In the genomic region with DNA sequence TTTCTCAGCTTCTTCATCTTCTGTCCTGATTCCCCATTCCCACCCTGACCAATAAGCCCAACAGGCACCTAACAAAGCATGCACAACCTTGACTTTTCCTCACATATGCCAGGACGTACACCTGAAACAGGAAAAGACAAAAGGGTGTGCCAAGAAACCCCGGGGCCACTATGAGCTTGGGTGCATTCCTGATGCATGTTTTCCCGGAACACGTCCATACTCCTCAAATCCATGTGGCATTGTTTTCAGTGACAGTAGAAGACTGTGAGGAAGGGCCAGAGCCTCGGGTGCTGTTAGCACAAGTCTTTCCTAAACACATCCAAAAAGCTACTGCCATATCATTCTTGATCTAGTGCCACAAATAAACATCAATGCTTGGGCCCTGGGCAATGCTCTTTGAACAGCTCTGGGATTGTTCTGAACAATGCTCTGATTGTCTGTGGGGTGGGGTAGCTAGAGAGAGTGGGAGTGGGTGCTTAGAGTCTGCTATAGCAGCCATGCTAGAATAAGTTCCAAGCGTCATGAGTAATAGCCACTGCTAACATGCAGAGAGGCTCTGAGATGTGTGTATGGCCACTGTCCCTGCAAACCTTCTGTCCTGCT, we compare ENCODE assay signal across 19 cellular contexts.
"Had no signal": no experiment of that assay in that cellular context is flagged by ENCODE, and none has a peak within 500 bp of the region (broad histone marks: within the 10 kb centered on the region; RNA-seq: fewer than 3 reads in every experiment).

No MANE protein-coding gene starts in this region.

- H3K27ac ChIP-seq: left lung, skin epidermis, thyroid gland had no signal

- H3K4me3 Mint-ChIP-seq: activated B cell treated with CpG ODN at 0.5 μM for 24 hours; activated CD4-positive, alpha-beta T cell treated with anti-CD3 and anti-CD28 coated beads for 36 hours; activated naive CD8-positive, alpha-beta T cell treated with anti-CD3 and anti-CD28 coated beads for 36 hours; central memory CD8-positive, alpha-beta T cell; effector memory CD8-positive, alpha-beta T cell; natural killer cell treated with Interleukin-12 subunit alpha and Interleukin-12 subunit beta and Interleukin-15 and Interleukin-18, amount 100 ng/mL, for 72 hours; stimulated activated naive CD8-positive, alpha-beta T cell treated with anti-CD3 and anti-CD28 coated beads, Interleukin-15, Interleukin-2, amounts not matched to agents 100 ng/mL and 50 ng/mL, for 24 hours; T-helper 1 cell treated with Interleukin-12 subunit alpha and Interleukin-12 subunit beta and Interleukin-4 antibody, amounts not matched to agents 30 μg/mL and 1 μg/mL, for 36 hours had no signal

- H3K36me3 Mint-ChIP-seq: activated naive CD8-positive, alpha-beta T cell treated with anti-CD3 and anti-CD28 coated beads for 36 hours; natural killer cell treated with Interleukin-12 subunit alpha and Interleukin-12 subunit beta and Interleukin-15 and Interleukin-18, amount 100 ng/mL, for 72 hours had no signal

- H3K27me3 Mint-ChIP-seq: activated CD4-positive, alpha-beta T cell treated with anti-CD3 and anti-CD28 coated beads for 36 hours; activated naive CD8-positive, alpha-beta T cell treated with anti-CD3 and anti-CD28 coated beads for 36 hours; central memory CD8-positive, alpha-beta T cell; effector memory CD8-positive, alpha-beta T cell; natural killer cell treated with Interleukin-12 subunit alpha and Interleukin-12 subunit beta and Interleukin-15 and Interleukin-18, amount 100 ng/mL, for 72 hours had no signal

- H3K4me3 ChIP-seq: left lung, lung, skin epidermis, thyroid gland had no signal

- H3K4me1 Mint-ChIP-seq: activated B cell treated with CpG ODN at 0.5 μM for 24 hours; activated CD4-positive, alpha-beta T cell treated with anti-CD3 and anti-CD28 coated beads for 36 hours; central memory CD8-positive, alpha-beta T cell had no signal

- H3K9me3 ChIP-seq: left lung, thyroid gland had no signal

- H3K4me1 ChIP-seq: left lung, thyroid gland had no signal

- ATAC-seq: activated CD4-positive, alpha-beta T cell treated with anti-CD3 and anti-CD28 coated beads for 36 hours; effector memory CD8-positive, alpha-beta T cell; left lung; natural killer cell treated with Interleukin-12 subunit alpha and Interleukin-12 subunit beta and Interleukin-15 and Interleukin-18, amount 100 ng/mL, for 72 hours; right cardiac atrium had no signal

- H3K27ac Mint-ChIP-seq: activated B cell treated with CpG ODN at 0.5 μM for 24 hours; activated CD4-positive, alpha-beta T cell treated with anti-CD3 and anti-CD28 coated beads for 36 hours; activated naive CD8-positive, alpha-beta T cell treated with anti-CD3 and anti-CD28 coated beads for 36 hours; effector memory CD8-positive, alpha-beta T cell; natural killer cell treated with Interleukin-12 subunit alpha and Interleukin-12 subunit beta and Interleukin-15 and Interleukin-18, amount 100 ng/mL, for 72 hours; stimulated activated naive CD8-positive, alpha-beta T cell treated with anti-CD3 and anti-CD28 coated beads, Interleukin-15, Interleukin-2, amounts not matched to agents 100 ng/mL and 50 ng/mL, for 24 hours; T-helper 1 cell treated with Interleukin-12 subunit alpha and Interleukin-12 subunit beta and Interleukin-4 antibody, amounts not matched to agents 30 μg/mL and 1 μg/mL, for 36 hours had no signal

- H3K36me3 ChIP-seq: left lung, thyroid gland had no signal

- DNase-seq: activated B cell treated with CpG ODN at 0.5 μM for 24 hours; activated CD4-positive, alpha-beta T cell treated with anti-CD3 and anti-CD28 coated beads for 36 hours; activated CD4-positive, alpha-beta T cell treated with anti-CD3 and anti-CD28 coated beads, Interleukin-2, amount 50 U/mL, for 48 hours; activated naive CD4-positive, alpha-beta T cell treated with Interleukin-2 at 50 U/mL for 16 hours; activated naive CD8-positive, alpha-beta T cell treated with anti-CD3 and anti-CD28 coated beads for 36 hours; activated T-cell treated with anti-CD3 and anti-CD28 coated beads, Interleukin-2, amount 50 U/mL, for 48 hours; effector memory CD8-positive, alpha-beta T cell; left lung; midbrain; right cardiac atrium; stimulated activated CD4-positive, alpha-beta T cell treated with anti-CD3 and anti-CD28 coated beads, Interleukin-1b, Interleukin-23, amount 100 ng/mL, for 48 hours; substantia nigra; thyroid gland had no signal

- H3K9me3 Mint-ChIP-seq: activated B cell treated with CpG ODN at 0.5 μM for 24 hours; activated naive CD8-positive, alpha-beta T cell treated with anti-CD3 and anti-CD28 coated beads for 36 hours; central memory CD8-positive, alpha-beta T cell; effector memory CD8-positive, alpha-beta T cell; natural killer cell treated with Interleukin-12 subunit alpha and Interleukin-12 subunit beta and Interleukin-15 and Interleukin-18, amount 100 ng/mL, for 72 hours; stimulated activated naive CD8-positive, alpha-beta T cell treated with anti-CD3 and anti-CD28 coated beads, Interleukin-15, Interleukin-2, amounts not matched to agents 100 ng/mL and 50 ng/mL, for 24 hours; T-helper 1 cell treated with Interleukin-12 subunit alpha and Interleukin-12 subunit beta and Interleukin-4 antibody, amounts not matched to agents 30 μg/mL and 1 μg/mL, for 36 hours had no signal

- H3K27me3 ChIP-seq: left lung, thyroid gland had no signal
